ENCODE assay signal across 8 cellular contexts in the genomic region with DNA sequence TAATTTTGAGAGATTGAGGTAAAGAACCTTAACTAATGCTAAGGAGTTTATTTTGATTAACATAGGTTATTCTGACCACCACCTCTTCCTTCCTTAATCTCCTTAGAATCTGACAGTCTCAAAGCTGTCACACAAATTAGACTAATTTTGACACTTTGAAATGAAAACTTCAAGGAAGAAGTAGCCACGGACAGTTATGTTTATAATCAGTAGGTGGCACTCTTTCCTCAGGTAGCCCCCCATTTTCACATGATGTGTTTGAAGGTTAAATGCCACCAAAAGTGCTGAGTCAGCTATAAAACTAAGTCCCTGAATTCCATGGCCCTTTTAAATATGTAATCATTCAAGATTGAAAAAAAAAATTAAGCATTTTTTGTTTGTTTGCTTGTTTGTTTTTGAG. TPM values are rescaled to one million over a fixed set of nuclear protein-coding genes. Genes with fewer than 3 reads are reported as not detected.
DNase-seq lines count a peak whose midpoint lies in the region; ATAC-seq and TF ChIP-seq lines count a peak whose summit lies in the region.

No MANE protein-coding gene starts in this region.

- POLR2A ChIA-PET in activated CD8-positive, alpha-beta T cell treated with anti-CD3 and anti-CD28 coated beads for 36 hours (lab: Charles Lee): interaction anchor here (0.7 kb wide), 1 partner anchor 583 kb away, joined by 3 read pairs; no protein-coding TSS in a partner anchor

- peak; percentile 62 for ATAC-seq in activated CD8-positive, alpha-beta T cell treated with anti-CD3 and anti-CD28 coated beads for 36 hours
- ATAC-seq in GM19455 (IDR thresholded peaks at IDR 0.05; ENCODE audit: unreplicated experiment): no peak

- intact Hi-C loops in activated CD8-positive, alpha-beta T cell treated with anti-CD3 and anti-CD28 coated beads for 36 hours (cut with micrococcal nuclease): no loop called here

- H3K36me3 Mint-ChIP-seq in activated CD8-positive, alpha-beta T cell treated with anti-CD3 and anti-CD28 coated beads for 36 hours (ENCODE audit: low read depth): peaks cover 14% of the 10 kb centered on the region
- peaks cover 17% of the 10 kb centered on the region for H3K36me3 Mint-ChIP-seq in nephron (ENCODE audit: low read depth)

- DNase-seq in NCI-H146 (lab: John Stamatoyannopoulos, UW): peak; percentile 36
- no peak for DNase-seq in NCI-H146 treated with DMSO at 0.1 percent for 48 hours (lab: John Stamatoyannopoulos, UW; ENCODE audit: unreplicated experiment)
- DNase-seq in HL-60 (ENCODE audit: low read depth in 1 of 2, low spot score in 1 of 2): peak in 1 of 2 experiments; percentile 34
- peak; percentile 21 for DNase-seq in activated CD8-positive, alpha-beta T cell treated with anti-CD3 and anti-CD28 coated beads for 36 hours
- DNase-seq in stimulated activated CD4-positive, alpha-beta T cell treated with anti-CD3 and anti-CD28 coated beads, Interleukin-4, amount 100 ng/mL, for 1 hour: no peak
- no peak for DNase-seq in DMS114 treated with DMSO at 0.1 percent for 48 hours (lab: John Stamatoyannopoulos, UW; ENCODE audit: unreplicated experiment)

- no peak overlapping the region for H3K27ac ChIP-seq in HL-60 (replicated peaks)

- no peak overlapping the region for H3K4me3 ChIP-seq in HL-60 (replicated peaks; ENCODE audit: insufficient read depth, low read length)

- peak; percentile 4 for TF ChIP-seq CTCF in HL-60 (IDR thresholded peaks at IDR 0.05; ENCODE audit: insufficient read depth, low read length)
- TF ChIP-seq CTCF in activated CD8-positive, alpha-beta T cell treated with anti-CD3 and anti-CD28 coated beads for 36 hours (IDR thresholded peaks at IDR 0.05): peak; percentile 55
- peak; percentile 38 to 52 (median 44) for TF ChIP-seq CTCF in nephron (IDR thresholded peaks at IDR 0.05; ENCODE audit: unreplicated experiment in 3 of 3)

- H3K27ac Mint-ChIP-seq in activated CD8-positive, alpha-beta T cell treated with anti-CD3 and anti-CD28 coated beads for 36 hours: no peak overlapping the region
- H3K27ac Mint-ChIP-seq in nephron: no peak overlapping the region

- H3K4me3 Mint-ChIP-seq in activated CD8-positive, alpha-beta T cell treated with anti-CD3 and anti-CD28 coated beads for 36 hours: no peak overlapping the region
- no peak overlapping the region for H3K4me3 Mint-ChIP-seq in nephron

- H3K27me3 ChIP-seq in HL-60 (ENCODE audit: insufficient read depth, poor library complexity, severe bottlenecking): no peaks in the 10 kb centered on the region

- no peaks in the 10 kb centered on the region for H3K27me3 Mint-ChIP-seq in activated CD8-positive, alpha-beta T cell treated with anti-CD3 and anti-CD28 coated beads for 36 hours
- no peaks in the 10 kb centered on the region for H3K27me3 Mint-ChIP-seq in nephron (ENCODE audit: low read depth)

- no peaks in the 10 kb centered on the region for H3K4me1 Mint-ChIP-seq in activated CD8-positive, alpha-beta T cell treated with anti-CD3 and anti-CD28 coated beads for 36 hours (ENCODE audit: low read depth)
- no peaks in the 10 kb centered on the region for H3K4me1 Mint-ChIP-seq in nephron

- H3K9me3 Mint-ChIP-seq in activated CD8-positive, alpha-beta T cell treated with anti-CD3 and anti-CD28 coated beads for 36 hours: no peaks in the 10 kb centered on the region
- H3K9me3 Mint-ChIP-seq in nephron: no peaks in the 10 kb centered on the region

- CTCF ChIA-PET in activated CD8-positive, alpha-beta T cell treated with anti-CD3 and anti-CD28 coated beads for 36 hours (lab: Charles Lee): interaction anchor here (0.6 to 1.5 kb wide), 5 partner anchors 18 to 548 kb away, joined by 3 to 7 read pairs (median 3); no protein-coding TSS in a partner anchor

RNA-seq across cellular contexts. Expression of gene TMEM33, which starts 22.4 kb away (rescaled TPM):
- total RNA-seq in activated CD8-positive, alpha-beta T cell treated with anti-CD3 and anti-CD28 coated beads for 36 hours: 10 to 100 TPM; 49.2 to 49.4 TPM

RNA-seq across cellular contexts. Expression of gene DCAF4L1, which starts 23.9 kb away (rescaled TPM):
- total RNA-seq in activated CD8-positive, alpha-beta T cell treated with anti-CD3 and anti-CD28 coated beads for 36 hours: under 1 TPM; 0.31 to 0.41 TPM

RNA-seq across cellular contexts. Expression of gene SLC30A9, which starts 32.7 kb away (rescaled TPM):
- 10 to 100 TPM; 42.5 to 51.6 TPM for total RNA-seq in activated CD8-positive, alpha-beta T cell treated with anti-CD3 and anti-CD28 coated beads for 36 hours

Comparison
In these comparisons a context has a peak if more than half of its experiments do, and no peak if none do; other contexts are left out.
1. DNase-seq: peak in NCI-H146 (single experiment) and activated CD8-positive, alpha-beta T cell treated with anti-CD3 and anti-CD28 coated beads for 36 hours (single experiment); none in NCI-H146 treated with DMSO at 0.1 percent for 48 hours (single experiment), stimulated activated CD4-positive, alpha-beta T cell treated with anti-CD3 and anti-CD28 coated beads, Interleukin-4, amount 100 ng/mL, for 1 hour (single experiment) and DMS114 treated with DMSO at 0.1 percent for 48 hours (single experiment).
2. CTCF ChIP-seq: peak in every context shown above with its lines; median percentile 55 in activated CD8-positive, alpha-beta T cell treated with anti-CD3 and anti-CD28 coated beads for 36 hours; 44 in nephron; 4 in HL-60.